1 cellular context compared by ENCODE assay signal in genomic region chr9:123867971-123868370, GRCh38.
TF ChIP-seq lines count a peak whose summit lies in the region.

No MANE protein-coding gene starts in this region.

TF ChIP-seq in neural cell, 6 proteins besides CTCF, POLR2A, EP300 and RAD21 (continued from another document):
- TF ChIP-seq REST (IDR thresholded peaks at IDR 0.05; ENCODE audit: borderline replicate concordance) (no peak), TAF1 (IDR thresholded peaks at IDR 0.05; ENCODE audit: low read depth) (no peak)
TF ChIP-seq in neural cell: peak in this region for 1.
